ENCODE assay signal across 16 cellular contexts in genomic region chr7:69722836-69723235, GRCh38.
DNase-seq lines count a peak whose midpoint lies in the region; ATAC-seq, FAIRE-seq and TF ChIP-seq lines count a peak whose summit lies in the region.
"Had no signal": no experiment of that assay in that cellular context is flagged by ENCODE, and none has a peak within 500 bp of the region (broad histone marks: within the 10 kb centered on the region; RNA-seq: fewer than 3 reads in every experiment).

No MANE protein-coding gene starts in this region.

- no peak overlapping the region for H3T11ph ChIP-seq in H9 (ENCODE audit: low read length)

- no peak overlapping the region for H3K23ac ChIP-seq in H9 (ENCODE audit: insufficient read length, low read depth, low read length)

- H3K4me1 Mint-ChIP-seq in H9, result peaks cover 5% of the 10 kb centered on the region in 2 experiments

- H3K9me1 ChIP-seq in keratinocyte (ENCODE audit: control insufficient read depth, extremely low read depth, insufficient read depth, low read length), result no peaks in the 10 kb centered on the region

- H3K14ac ChIP-seq in H9 (ENCODE audit: insufficient read depth, low read length), result no peak overlapping the region

- peak; percentile 98 for FAIRE-seq in keratinocyte (lab: Jason Lieb, UNC)

- intact Hi-C loops in mucosa of descending colon (cut with DNase I, micrococcal nuclease), result no loop called here
- intact Hi-C loops in lower lobe of right lung (cut with DNase I), result no loop called here

- H3K36me3 Mint-ChIP-seq in H9 (ENCODE audit: insufficient read depth in 1 of 3, low read depth in 3 of 3), result no peaks in the 10 kb centered on the region
- H3K36me3 Mint-ChIP-seq: CD8-positive, alpha-beta T cell had no signal

- H3K79me1 ChIP-seq in H9 (ENCODE audit: insufficient read depth, low read depth, low read length, poor library complexity, severe bottlenecking), result no peaks in the 10 kb centered on the region

- H3K9me3 Mint-ChIP-seq in H9, result no peaks in the 10 kb centered on the region
- H3K9me3 Mint-ChIP-seq: CD8-positive, alpha-beta T cell had no signal

- no peaks in the 10 kb centered on the region for H3K79me2 ChIP-seq in H9 (ENCODE audit: insufficient read depth, low read length)
- H3K79me2 ChIP-seq in keratinocyte (ENCODE audit: control insufficient read depth, insufficient read depth, low read length), result no peaks in the 10 kb centered on the region

- H3K4ac ChIP-seq in H9 (ENCODE audit: low read depth, low read length), result no peak overlapping the region

- TF ChIP-seq CTCF in H9 (conservative IDR thresholded peaks at IDR 0.05) (no peak), RWPE1 (conservative IDR thresholded peaks at IDR 0.05; ENCODE audit: low read depth) (no peak), epithelial cell of esophagus (IDR thresholded peaks at IDR 0.05; ENCODE audit: insufficient read depth, low read depth, low read length, missing control alignments) (no peak), keratinocyte (optimal IDR thresholded peaks at IDR 0.05 in 1 of 3, IDR thresholded peaks at IDR 0.05 in 1 of 3, conservative IDR thresholded peaks at IDR 0.05 in 1 of 3; ENCODE audit: extremely low read depth in 1 of 3, insufficient read depth in 2 of 3, low read length in 3 of 3) (no peak), mucosa of descending colon (IDR thresholded peaks at IDR 0.05) (no peak), lower lobe of right lung (IDR thresholded peaks at IDR 0.05) (no peak)

- H3K23me2 ChIP-seq in H9 (ENCODE audit: insufficient read length, low read depth, low read length, poor library complexity, severe bottlenecking), result no peaks in the 10 kb centered on the region

- H3K4me3 Mint-ChIP-seq in H9, result no peak overlapping the region
- H3K4me3 Mint-ChIP-seq: CD8-positive, alpha-beta T cell had no signal

- H3K4me3 ChIP-seq in epithelial cell of esophagus (ENCODE audit: low read length) (no peak overlapping the region), keratinocyte (ENCODE audit: control insufficient read depth in 2 of 3, extremely low read depth in 1 of 3, insufficient read depth in 2 of 3, low read depth in 1 of 3, low read length in 3 of 3) (no peak overlapping the region), mucosa of descending colon (no peak overlapping the region), lower lobe of right lung (no peak overlapping the region)
- H3K4me3 ChIP-seq: SK-N-MC had no signal

- no CpG with 5 or more reads among the region's 4 CpGs for WGBS in H9 (ENCODE audit: extremely low coverage, insufficient read length, low lambda C conversion rate)

- H4K91ac ChIP-seq in H9 (ENCODE audit: insufficient read length, low read depth, low read length), result no peak overlapping the region

- dilution Hi-C loops in keratinocyte (cut with MboI; ENCODE audit: extremely low pct_ligation_motif_present, low sequenced_read_pairs), result no loop called here

- H3K4me2 ChIP-seq in H9 (ENCODE audit: insufficient read depth, insufficient read length, low read length) (no peak overlapping the region), keratinocyte (ENCODE audit: control insufficient read depth, extremely low read depth, insufficient read depth, low read depth, low read length) (peak overlapping the region; percentile 40)

- no peak for DNase-seq in H9
- peak; percentile 8 for DNase-seq in RWPE1 (ENCODE audit: low spot score)
- peak; percentile 46 for DNase-seq in epithelial cell of esophagus (ENCODE audit: low read depth)
- DNase-seq in keratinocyte (ENCODE audit: low read depth, low spot score), result peak; percentile 62
- no peak for DNase-seq in NCI-H128 (lab: John Stamatoyannopoulos, UW; ENCODE audit: unreplicated experiment)
- no peak for DNase-seq in mucosa of descending colon
- no peak for DNase-seq in lower lobe of right lung
- DNase-seq: BE2C; CD8-positive, alpha-beta T cell; HCEC 1CT; Karpas-422; NCI-H1105 treated with DMSO at 0.1 percent for 48 hours; NCI-H2029 had no signal

- H4K20me1 ChIP-seq in H9 (ENCODE audit: control insufficient read depth, insufficient read depth, insufficient read length) (no peaks in the 10 kb centered on the region), keratinocyte (ENCODE audit: control insufficient read depth, extremely low read depth, insufficient read depth, low read length) (no peaks in the 10 kb centered on the region)

- no peak overlapping the region for H2AK5ac ChIP-seq in H9 (ENCODE audit: insufficient read length, low read length)

- H3K18ac ChIP-seq in H9 (ENCODE audit: insufficient read length, low read depth, low read length), result no peak overlapping the region

- H3K4me1 ChIP-seq in H9 (ENCODE audit: insufficient read depth, low read length) (no peaks in the 10 kb centered on the region), keratinocyte (ENCODE audit: control insufficient read depth, extremely low read depth, insufficient read depth, low read length) (peaks cover 15% of the 10 kb centered on the region), mucosa of descending colon (ENCODE audit: low read depth) (no peaks in the 10 kb centered on the region), lower lobe of right lung (no peaks in the 10 kb centered on the region)

- no peak overlapping the region for H2BK12ac ChIP-seq in H9 (ENCODE audit: insufficient read length, low read depth, low read length)

- H3K27me3 Mint-ChIP-seq in H9 (ENCODE audit: low read depth), result no peaks in the 10 kb centered on the region

- H3K9me3 ChIP-seq in H9 (ENCODE audit: control insufficient read depth, low read depth, low read length) (no peaks in the 10 kb centered on the region), keratinocyte (ENCODE audit: control insufficient read depth, low read depth, low read length) (no peaks in the 10 kb centered on the region), mucosa of descending colon (no peaks in the 10 kb centered on the region), lower lobe of right lung (peaks cover 5% of the 10 kb centered on the region)
- H3K9me3 ChIP-seq: BE2C had no signal

- H3K36me3 ChIP-seq in keratinocyte (ENCODE audit: control insufficient read depth in 2 of 2, extremely low read depth in 1 of 2, insufficient read depth in 2 of 2, low read length in 2 of 2) (no peaks in the 10 kb centered on the region), mucosa of descending colon (ENCODE audit: low read depth) (no peaks in the 10 kb centered on the region), lower lobe of right lung (no peaks in the 10 kb centered on the region)
- H3K36me3 ChIP-seq: BE2C had no signal

- H3K27me3 ChIP-seq in H9 (ENCODE audit: insufficient read depth, low read length) (no peaks in the 10 kb centered on the region), keratinocyte (ENCODE audit: control insufficient read depth, extremely low read depth, insufficient read depth, low read length) (no peaks in the 10 kb centered on the region), lower lobe of right lung (ENCODE audit: low read depth) (no peaks in the 10 kb centered on the region)
- H3K27me3 ChIP-seq: BE2C had no signal

- POLR2A ChIA-PET in RWPE1 (lab: Yijun Ruan, JAX; ENCODE audit: low non-redundant PET), result no interaction called here

- peak overlapping the region; percentile 39 for H2BK5ac ChIP-seq in H9 (ENCODE audit: insufficient read length, low read length)

- CTCF ChIA-PET in RWPE1 (lab: Yijun Ruan, JAX), result interaction anchor here (0.6 kb wide), 2 partner anchors 17 to 32 kb away, joined by 3 to 4 read pairs; no protein-coding TSS in a partner anchor

- no peak overlapping the region for H2BK15ac ChIP-seq in H9 (ENCODE audit: low read depth, low read length)

- no peak overlapping the region for H4K8ac ChIP-seq in H9 (replicated peaks; ENCODE audit: insufficient read length, low read depth, low read length)

- H3K9ac ChIP-seq in H9 (ENCODE audit: extremely low read depth, insufficient read length, low read length) (no peak overlapping the region), keratinocyte (ENCODE audit: control insufficient read depth, extremely low read depth, insufficient read depth, low read length) (no peak overlapping the region)

- no peak overlapping the region for H3K56ac ChIP-seq in H9 (ENCODE audit: insufficient read length, low read depth, low read length)

- H2BK120ac ChIP-seq in H9 (ENCODE audit: low read depth, low read length, poor library complexity, severe bottlenecking), result no peak overlapping the region

- H3K27ac Mint-ChIP-seq in H9, result no peak overlapping the region
- H3K27ac Mint-ChIP-seq: CD8-positive, alpha-beta T cell had no signal

- H2AFZ ChIP-seq in H9 (ENCODE audit: low read length) (no peak overlapping the region), keratinocyte (ENCODE audit: control insufficient read depth, low read length) (no peak overlapping the region)

- peak overlapping the region; percentile 28 for H2BK20ac ChIP-seq in H9 (ENCODE audit: low read depth, low read length, poor library complexity, severe bottlenecking)

- H3K27ac ChIP-seq in H9 (ENCODE audit: insufficient read length, low read depth, low read length) (no peak overlapping the region), RWPE1 (no peak overlapping the region), keratinocyte (ENCODE audit: control insufficient read depth, insufficient read depth, low read length) (no peak overlapping the region), lower lobe of right lung (no peak overlapping the region)
- H3K27ac ChIP-seq: SK-N-MC had no signal

- H4K5ac ChIP-seq in H9 (ENCODE audit: insufficient read length, low read depth, low read length), result no peak overlapping the region

- ATAC-seq in mucosa of descending colon (no peak), HG02973 (IDR thresholded peaks at IDR 0.05; ENCODE audit: unreplicated experiment) (no peak), lower lobe of right lung (no peak)
- ATAC-seq: CD8-positive, alpha-beta T cell; Right ventricle myocardium inferior had no signal

Comparison
In these comparisons a context has a peak if more than half of its experiments do, and no peak if none do; other contexts are left out.
1. DNase-seq: peak in RWPE1 (single experiment), epithelial cell of esophagus (single experiment) and keratinocyte (single experiment); none in H9 (single experiment), NCI-H128 (single experiment), mucosa of descending colon (0 of 3) and lower lobe of right lung (single experiment).